2 cellular contexts compared by ENCODE assay signal in genomic region chrX:34624416-34624815, GRCh38.
TF ChIP-seq lines count a peak whose summit lies in the region.

No MANE protein-coding gene starts in this region.

TF ChIP-seq in IMR-90, 13 proteins besides CTCF, POLR2A, EP300 and RAD21 (continued from another document):
- TF ChIP-seq MAFK (IDR thresholded peaks at IDR 0.05; ENCODE audit: low read depth, low read length), result no peak
- TF ChIP-seq MXI1 (IDR thresholded peaks at IDR 0.05; ENCODE audit: borderline replicate concordance, low read depth, low read length), result no peak
- TF ChIP-seq, protein P1, sequence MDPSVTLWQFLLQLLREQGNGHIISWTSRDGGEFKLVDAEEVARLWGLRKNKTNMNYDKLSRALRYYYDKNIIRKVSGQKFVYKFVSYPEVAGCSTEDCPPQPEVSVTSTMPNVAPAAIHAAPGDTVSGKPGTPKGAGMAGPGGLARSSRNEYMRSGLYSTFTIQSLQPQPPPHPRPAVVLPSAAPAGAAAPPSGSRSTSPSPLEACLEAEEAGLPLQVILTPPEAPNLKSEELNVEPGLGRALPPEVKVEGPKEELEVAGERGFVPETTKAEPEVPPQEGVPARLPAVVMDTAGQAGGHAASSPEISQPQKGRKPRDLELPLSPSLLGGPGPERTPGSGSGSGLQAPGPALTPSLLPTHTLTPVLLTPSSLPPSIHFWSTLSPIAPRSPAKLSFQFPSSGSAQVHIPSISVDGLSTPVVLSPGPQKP (IDR thresholded peaks at IDR 0.05; ENCODE audit: borderline replicate concordance, low read depth, low read length), result no peak
- TF ChIP-seq BHLHE40 (IDR thresholded peaks at IDR 0.05; ENCODE audit: low read depth, low read length), result no peak
- TF ChIP-seq SMC3 (IDR thresholded peaks at IDR 0.05; ENCODE audit: low read depth, low read length), result no peak
- no peak for TF ChIP-seq USF2 (IDR thresholded peaks at IDR 0.05; ENCODE audit: low read depth, low read length)
- no peak for TF ChIP-seq NFE2L2 (IDR thresholded peaks at IDR 0.05; ENCODE audit: low read depth, low read length)
- TF ChIP-seq MAZ (IDR thresholded peaks at IDR 0.05; ENCODE audit: borderline replicate concordance, low read depth, low read length), result no peak
- no peak for TF ChIP-seq RFX5 (IDR thresholded peaks at IDR 0.05; ENCODE audit: low read depth, low read length)
TF ChIP-seq in IMR-90: peak in this region for 0.

TF ChIP-seq in SK-N-SH, 30 proteins besides CTCF, POLR2A, EP300 and RAD21:
- TF ChIP-seq ZBTB33 (IDR thresholded peaks at IDR 0.05; ENCODE audit: borderline replicate concordance, low read depth) (no peak), RXRA (IDR thresholded peaks at IDR 0.05; ENCODE audit: borderline replicate concordance, low read depth) (no peak), REST (IDR thresholded peaks at IDR 0.05; ENCODE audit: low read depth, low read length) (no peak), FOXJ3 (CRISPR knock-in tag; IDR thresholded peaks at IDR 0.05) (no peak), SIN3A (IDR thresholded peaks at IDR 0.05; ENCODE audit: borderline replicate concordance, low read depth, low read length) (no peak), POLR2AphosphoS5 (IDR thresholded peaks at IDR 0.05; ENCODE audit: low read depth, low read length) (no peak), GATA2 (CRISPR knock-in tag; IDR thresholded peaks at IDR 0.05) (no peak)
